ENCODE assay signal across 2 cellular contexts in the genomic region with DNA sequence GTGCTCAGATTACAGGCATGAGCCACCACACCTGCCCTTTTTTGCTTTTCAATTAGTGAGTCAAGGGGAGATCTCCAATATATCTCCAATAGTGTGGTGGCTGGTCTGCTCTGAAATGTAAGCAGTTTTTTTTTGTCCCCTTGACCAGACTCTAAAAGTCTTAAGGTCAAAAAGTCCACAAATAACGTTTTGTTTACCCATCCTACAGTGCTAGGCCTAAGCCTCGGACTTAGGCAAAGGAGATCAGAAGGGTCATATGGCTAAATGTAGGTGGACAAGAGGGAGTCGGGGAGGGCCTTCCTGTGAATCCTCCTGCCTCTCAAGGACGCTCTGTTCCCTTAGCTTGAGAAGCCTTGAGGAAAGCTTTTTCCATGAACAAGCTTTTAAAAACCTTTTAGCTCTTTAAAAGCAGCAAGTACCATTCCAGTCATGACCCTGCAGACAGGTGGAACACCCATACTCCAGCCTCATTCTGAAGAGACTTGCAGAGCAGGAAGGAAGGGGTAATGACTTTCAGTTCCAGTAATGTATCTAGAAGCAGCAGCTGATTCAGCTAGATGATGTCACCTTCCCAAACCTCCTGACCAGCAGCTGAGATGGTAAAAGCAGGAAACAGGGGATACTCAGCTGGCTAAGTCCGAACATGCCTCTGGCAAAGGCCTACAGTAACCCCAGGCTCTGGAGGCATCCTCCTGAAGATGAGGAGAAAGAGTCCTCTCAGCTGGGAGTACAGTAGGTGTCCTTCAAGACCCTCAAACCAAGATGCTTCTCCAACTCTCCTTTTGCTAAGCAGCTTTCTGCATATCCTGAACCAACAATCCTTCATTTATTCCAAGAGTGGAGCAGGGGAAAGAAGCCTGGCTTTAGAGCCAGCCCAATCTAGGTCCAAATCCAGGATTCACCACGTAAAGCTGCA.
TF ChIP-seq lines count a peak whose summit lies in the region.

No MANE protein-coding gene starts in this region.

TF ChIP-seq in GM23338, 12 proteins besides CTCF, POLR2A, EP300 and RAD21 (continues in another document):
- TF ChIP-seq, protein P1, sequence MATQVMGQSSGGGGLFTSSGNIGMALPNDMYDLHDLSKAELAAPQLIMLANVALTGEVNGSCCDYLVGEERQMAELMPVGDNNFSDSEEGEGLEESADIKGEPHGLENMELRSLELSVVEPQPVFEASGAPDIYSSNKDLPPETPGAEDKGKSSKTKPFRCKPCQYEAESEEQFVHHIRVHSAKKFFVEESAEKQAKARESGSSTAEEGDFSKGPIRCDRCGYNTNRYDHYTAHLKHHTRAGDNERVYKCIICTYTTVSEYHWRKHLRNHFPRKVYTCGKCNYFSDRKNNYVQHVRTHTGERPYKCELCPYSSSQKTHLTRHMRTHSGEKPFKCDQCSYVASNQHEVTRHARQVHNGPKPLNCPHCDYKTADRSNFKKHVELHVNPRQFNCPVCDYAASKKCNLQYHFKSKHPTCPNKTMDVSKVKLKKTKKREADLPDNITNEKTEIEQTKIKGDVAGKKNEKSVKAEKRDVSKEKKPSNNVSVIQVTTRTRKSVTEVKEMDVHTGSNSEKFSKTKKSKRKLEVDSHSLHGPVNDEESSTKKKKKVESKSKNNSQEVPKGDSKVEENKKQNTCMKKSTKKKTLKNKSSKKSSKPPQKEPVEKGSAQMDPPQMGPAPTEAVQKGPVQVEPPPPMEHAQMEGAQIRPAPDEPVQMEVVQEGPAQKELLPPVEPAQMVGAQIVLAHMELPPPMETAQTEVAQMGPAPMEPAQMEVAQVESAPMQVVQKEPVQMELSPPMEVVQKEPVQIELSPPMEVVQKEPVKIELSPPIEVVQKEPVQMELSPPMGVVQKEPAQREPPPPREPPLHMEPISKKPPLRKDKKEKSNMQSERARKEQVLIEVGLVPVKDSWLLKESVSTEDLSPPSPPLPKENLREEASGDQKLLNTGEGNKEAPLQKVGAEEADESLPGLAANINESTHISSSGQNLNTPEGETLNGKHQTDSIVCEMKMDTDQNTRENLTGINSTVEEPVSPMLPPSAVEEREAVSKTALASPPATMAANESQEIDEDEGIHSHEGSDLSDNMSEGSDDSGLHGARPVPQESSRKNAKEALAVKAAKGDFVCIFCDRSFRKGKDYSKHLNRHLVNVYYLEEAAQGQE (IDR thresholded peaks at IDR 0.05; ENCODE audit: unreplicated experiment): no peak
- TF ChIP-seq JUNB (IDR thresholded peaks at IDR 0.05; ENCODE audit: unreplicated experiment) (no peak), CREB1 (CRISPR knock-in tag; IDR thresholded peaks at IDR 0.05; ENCODE audit: low read depth) (no peak), EZH2 (IDR thresholded peaks at IDR 0.05; ENCODE audit: low read depth, unreplicated experiment) (no peak), ZNF114 (CRISPR knock-in tag; IDR thresholded peaks at IDR 0.05) (no peak), POLR2AphosphoS5 (IDR thresholded peaks at IDR 0.05; ENCODE audit: low read depth) (no peak), EZH2phosphoT487 (IDR thresholded peaks at IDR 0.05; ENCODE audit: unreplicated experiment) (no peak)
- TF ChIP-seq, protein P2, sequence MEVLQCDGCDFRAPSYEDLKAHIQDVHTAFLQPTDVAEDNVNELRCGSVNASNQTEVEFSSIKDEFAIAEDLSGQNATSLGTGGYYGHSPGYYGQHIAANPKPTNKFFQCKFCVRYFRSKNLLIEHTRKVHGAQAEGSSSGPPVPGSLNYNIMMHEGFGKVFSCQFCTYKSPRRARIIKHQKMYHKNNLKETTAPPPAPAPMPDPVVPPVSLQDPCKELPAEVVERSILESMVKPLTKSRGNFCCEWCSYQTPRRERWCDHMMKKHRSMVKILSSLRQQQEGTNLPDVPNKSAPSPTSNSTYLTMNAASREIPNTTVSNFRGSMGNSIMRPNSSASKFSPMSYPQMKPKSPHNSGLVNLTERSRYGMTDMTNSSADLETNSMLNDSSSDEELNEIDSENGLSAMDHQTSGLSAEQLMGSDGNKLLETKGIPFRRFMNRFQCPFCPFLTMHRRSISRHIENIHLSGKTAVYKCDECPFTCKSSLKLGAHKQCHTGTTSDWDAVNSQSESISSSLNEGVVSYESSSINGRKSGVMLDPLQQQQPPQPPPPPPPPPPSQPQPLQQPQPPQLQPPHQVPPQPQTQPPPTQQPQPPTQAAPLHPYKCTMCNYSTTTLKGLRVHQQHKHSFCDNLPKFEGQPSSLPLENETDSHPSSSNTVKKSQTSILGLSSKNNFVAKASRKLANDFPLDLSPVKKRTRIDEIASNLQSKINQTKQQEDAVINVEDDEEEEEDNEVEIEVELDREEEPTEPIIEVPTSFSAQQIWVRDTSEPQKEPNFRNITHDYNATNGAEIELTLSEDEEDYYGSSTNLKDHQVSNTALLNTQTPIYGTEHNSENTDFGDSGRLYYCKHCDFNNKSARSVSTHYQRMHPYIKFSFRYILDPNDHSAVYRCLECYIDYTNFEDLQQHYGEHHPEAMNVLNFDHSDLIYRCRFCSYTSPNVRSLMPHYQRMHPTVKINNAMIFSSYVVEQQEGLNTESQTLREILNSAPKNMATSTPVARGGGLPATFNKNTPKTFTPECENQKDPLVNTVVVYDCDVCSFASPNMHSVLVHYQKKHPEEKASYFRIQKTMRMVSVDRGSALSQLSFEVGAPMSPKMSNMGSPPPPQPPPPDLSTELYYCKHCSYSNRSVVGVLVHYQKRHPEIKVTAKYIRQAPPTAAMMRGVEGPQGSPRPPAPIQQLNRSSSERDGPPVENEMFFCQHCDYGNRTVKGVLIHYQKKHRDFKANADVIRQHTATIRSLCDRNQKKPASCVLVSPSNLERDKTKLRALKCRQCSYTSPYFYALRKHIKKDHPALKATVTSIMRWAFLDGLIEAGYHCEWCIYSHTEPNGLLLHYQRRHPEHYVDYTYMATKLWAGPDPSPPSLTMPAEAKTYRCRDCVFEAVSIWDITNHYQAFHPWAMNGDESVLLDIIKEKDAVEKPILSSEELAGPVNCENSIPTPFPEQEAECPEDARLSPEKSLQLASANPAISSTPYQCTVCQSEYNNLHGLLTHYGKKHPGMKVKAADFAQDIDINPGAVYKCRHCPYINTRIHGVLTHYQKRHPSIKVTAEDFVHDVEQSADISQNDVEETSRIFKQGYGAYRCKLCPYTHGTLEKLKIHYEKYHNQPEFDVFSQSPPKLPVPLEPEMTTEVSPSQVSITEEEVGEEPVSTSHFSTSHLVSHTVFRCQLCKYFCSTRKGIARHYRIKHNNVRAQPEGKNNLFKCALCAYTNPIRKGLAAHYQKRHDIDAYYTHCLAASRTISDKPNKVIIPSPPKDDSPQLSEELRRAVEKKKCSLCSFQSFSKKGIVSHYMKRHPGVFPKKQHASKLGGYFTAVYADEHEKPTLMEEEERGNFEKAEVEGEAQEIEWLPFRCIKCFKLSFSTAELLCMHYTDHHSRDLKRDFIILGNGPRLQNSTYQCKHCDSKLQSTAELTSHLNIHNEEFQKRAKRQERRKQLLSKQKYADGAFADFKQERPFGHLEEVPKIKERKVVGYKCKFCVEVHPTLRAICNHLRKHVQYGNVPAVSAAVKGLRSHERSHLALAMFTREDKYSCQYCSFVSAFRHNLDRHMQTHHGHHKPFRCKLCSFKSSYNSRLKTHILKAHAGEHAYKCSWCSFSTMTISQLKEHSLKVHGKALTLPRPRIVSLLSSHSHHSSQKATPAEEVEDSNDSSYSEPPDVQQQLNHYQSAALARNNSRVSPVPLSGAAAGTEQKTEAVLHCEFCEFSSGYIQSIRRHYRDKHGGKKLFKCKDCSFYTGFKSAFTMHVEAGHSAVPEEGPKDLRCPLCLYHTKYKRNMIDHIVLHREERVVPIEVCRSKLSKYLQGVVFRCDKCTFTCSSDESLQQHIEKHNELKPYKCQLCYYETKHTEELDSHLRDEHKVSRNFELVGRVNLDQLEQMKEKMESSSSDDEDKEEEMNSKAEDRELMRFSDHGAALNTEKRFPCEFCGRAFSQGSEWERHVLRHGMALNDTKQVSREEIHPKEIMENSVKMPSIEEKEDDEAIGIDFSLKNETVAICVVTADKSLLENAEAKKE (CRISPR knock-in tag; IDR thresholded peaks at IDR 0.05): no peak

TF ChIP-seq in WTC11, 78 proteins besides CTCF, POLR2A, EP300 and RAD21 (continued from another document):
- TF ChIP-seq, protein P3, sequence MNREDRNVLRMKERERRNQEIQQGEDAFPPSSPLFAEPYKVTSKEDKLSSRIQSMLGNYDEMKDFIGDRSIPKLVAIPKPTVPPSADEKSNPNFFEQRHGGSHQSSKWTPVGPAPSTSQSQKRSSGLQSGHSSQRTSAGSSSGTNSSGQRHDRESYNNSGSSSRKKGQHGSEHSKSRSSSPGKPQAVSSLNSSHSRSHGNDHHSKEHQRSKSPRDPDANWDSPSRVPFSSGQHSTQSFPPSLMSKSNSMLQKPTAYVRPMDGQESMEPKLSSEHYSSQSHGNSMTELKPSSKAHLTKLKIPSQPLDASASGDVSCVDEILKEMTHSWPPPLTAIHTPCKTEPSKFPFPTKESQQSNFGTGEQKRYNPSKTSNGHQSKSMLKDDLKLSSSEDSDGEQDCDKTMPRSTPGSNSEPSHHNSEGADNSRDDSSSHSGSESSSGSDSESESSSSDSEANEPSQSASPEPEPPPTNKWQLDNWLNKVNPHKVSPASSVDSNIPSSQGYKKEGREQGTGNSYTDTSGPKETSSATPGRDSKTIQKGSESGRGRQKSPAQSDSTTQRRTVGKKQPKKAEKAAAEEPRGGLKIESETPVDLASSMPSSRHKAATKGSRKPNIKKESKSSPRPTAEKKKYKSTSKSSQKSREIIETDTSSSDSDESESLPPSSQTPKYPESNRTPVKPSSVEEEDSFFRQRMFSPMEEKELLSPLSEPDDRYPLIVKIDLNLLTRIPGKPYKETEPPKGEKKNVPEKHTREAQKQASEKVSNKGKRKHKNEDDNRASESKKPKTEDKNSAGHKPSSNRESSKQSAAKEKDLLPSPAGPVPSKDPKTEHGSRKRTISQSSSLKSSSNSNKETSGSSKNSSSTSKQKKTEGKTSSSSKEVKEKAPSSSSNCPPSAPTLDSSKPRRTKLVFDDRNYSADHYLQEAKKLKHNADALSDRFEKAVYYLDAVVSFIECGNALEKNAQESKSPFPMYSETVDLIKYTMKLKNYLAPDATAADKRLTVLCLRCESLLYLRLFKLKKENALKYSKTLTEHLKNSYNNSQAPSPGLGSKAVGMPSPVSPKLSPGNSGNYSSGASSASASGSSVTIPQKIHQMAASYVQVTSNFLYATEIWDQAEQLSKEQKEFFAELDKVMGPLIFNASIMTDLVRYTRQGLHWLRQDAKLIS (CRISPR knock-in tag; IDR thresholded peaks at IDR 0.05; ENCODE audit: borderline replicate concordance): no peak
- TF ChIP-seq ATF1 (CRISPR knock-in tag; IDR thresholded peaks at IDR 0.05): no peak
- no peak for TF ChIP-seq ETV6 (CRISPR knock-in tag; IDR thresholded peaks at IDR 0.05)
- TF ChIP-seq, protein P4, sequence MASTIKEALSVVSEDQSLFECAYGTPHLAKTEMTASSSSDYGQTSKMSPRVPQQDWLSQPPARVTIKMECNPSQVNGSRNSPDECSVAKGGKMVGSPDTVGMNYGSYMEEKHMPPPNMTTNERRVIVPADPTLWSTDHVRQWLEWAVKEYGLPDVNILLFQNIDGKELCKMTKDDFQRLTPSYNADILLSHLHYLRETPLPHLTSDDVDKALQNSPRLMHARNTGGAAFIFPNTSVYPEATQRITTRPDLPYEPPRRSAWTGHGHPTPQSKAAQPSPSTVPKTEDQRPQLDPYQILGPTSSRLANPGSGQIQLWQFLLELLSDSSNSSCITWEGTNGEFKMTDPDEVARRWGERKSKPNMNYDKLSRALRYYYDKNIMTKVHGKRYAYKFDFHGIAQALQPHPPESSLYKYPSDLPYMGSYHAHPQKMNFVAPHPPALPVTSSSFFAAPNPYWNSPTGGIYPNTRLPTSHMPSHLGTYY (CRISPR knock-in tag; IDR thresholded peaks at IDR 0.05): no peak
- TF ChIP-seq, protein P5, sequence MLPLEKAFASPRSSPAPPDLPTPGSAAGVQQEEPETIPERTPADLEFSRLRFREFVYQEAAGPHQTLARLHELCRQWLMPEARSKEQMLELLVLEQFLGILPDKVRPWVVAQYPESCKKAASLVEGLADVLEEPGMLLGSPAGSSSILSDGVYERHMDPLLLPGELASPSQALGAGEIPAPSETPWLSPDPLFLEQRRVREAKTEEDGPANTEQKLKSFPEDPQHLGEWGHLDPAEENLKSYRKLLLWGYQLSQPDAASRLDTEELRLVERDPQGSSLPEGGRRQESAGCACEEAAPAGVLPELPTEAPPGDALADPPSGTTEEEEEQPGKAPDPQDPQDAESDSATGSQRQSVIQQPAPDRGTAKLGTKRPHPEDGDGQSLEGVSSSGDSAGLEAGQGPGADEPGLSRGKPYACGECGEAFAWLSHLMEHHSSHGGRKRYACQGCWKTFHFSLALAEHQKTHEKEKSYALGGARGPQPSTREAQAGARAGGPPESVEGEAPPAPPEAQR (CRISPR knock-in tag; IDR thresholded peaks at IDR 0.05): no peak
- no peak for TF ChIP-seq NR2C2 (CRISPR knock-in tag; IDR thresholded peaks at IDR 0.05)
- TF ChIP-seq ZBTB21 (CRISPR knock-in tag; IDR thresholded peaks at IDR 0.05; ENCODE audit: borderline replicate concordance): no peak
- TF ChIP-seq ZNF121 (CRISPR knock-in tag; IDR thresholded peaks at IDR 0.05): no peak
- TF ChIP-seq, protein P6, sequence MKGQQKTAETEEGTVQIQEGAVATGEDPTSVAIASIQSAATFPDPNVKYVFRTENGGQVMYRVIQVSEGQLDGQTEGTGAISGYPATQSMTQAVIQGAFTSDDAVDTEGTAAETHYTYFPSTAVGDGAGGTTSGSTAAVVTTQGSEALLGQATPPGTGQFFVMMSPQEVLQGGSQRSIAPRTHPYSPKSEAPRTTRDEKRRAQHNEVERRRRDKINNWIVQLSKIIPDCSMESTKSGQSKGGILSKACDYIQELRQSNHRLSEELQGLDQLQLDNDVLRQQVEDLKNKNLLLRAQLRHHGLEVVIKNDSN (CRISPR knock-in tag; IDR thresholded peaks at IDR 0.05): no peak
- TF ChIP-seq, protein P7, sequence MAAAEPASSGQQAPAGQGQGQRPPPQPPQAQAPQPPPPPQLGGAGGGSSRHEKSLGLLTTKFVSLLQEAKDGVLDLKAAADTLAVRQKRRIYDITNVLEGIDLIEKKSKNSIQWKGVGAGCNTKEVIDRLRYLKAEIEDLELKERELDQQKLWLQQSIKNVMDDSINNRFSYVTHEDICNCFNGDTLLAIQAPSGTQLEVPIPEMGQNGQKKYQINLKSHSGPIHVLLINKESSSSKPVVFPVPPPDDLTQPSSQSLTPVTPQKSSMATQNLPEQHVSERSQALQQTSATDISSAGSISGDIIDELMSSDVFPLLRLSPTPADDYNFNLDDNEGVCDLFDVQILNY (CRISPR knock-in tag; IDR thresholded peaks at IDR 0.05): no peak
- TF ChIP-seq ZNF423 (CRISPR knock-in tag; IDR thresholded peaks at IDR 0.05): no peak
- TF ChIP-seq FOXJ3 (CRISPR knock-in tag; IDR thresholded peaks at IDR 0.05; ENCODE audit: borderline replicate concordance): no peak
- TF ChIP-seq, protein P8, sequence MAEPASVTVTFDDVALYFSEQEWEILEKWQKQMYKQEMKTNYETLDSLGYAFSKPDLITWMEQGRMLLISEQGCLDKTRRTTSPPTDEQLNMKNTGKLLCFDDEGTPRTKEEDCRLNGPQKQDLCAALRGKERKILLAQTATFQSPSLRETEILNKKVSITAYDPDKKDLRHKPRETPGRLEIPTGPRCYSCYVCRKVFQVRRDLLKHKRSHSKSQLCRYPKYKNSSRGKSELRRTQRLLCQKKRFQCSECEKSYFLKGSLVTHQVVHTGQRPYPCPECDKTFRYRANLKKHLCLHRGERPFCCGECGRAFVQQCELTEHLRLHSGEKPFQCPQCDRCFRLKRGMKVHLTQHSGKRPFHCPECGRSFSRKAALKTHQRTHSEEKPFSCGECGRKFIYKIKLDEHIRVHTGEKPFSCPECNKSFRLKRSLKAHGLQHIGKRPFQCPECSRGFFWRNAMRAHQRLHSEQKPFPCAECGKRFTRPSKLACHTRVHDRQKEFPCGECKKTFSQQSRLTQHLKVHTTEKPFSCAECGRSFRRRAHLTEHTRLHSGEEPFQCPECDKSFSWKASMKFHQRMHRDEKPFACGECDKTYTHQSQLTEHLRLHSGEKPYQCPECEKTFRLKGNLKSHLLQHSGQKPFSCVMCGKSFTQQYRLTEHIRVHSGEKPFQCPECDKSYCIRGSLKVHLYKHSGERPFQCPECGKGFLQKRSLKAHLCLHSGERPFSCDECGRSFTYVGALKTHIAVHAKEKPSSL (CRISPR knock-in tag; conservative IDR thresholded peaks at IDR 0.05): no peak
- TF ChIP-seq, protein P9, sequence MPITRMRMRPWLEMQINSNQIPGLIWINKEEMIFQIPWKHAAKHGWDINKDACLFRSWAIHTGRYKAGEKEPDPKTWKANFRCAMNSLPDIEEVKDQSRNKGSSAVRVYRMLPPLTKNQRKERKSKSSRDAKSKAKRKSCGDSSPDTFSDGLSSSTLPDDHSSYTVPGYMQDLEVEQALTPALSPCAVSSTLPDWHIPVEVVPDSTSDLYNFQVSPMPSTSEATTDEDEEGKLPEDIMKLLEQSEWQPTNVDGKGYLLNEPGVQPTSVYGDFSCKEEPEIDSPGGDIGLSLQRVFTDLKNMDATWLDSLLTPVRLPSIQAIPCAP (CRISPR knock-in tag; IDR thresholded peaks at IDR 0.05): no peak
- no peak for TF ChIP-seq ZNF396 (CRISPR knock-in tag; IDR thresholded peaks at IDR 0.05; ENCODE audit: borderline replicate concordance)
